ENCODE assay signal across 1 cellular context in genomic region chr2:16546128-16546754, GRCh38.
TF ChIP-seq lines count a peak whose summit lies in the region.

No MANE protein-coding gene starts in this region.

TF ChIP-seq in WTC11, 78 proteins besides CTCF, POLR2A, EP300 and RAD21 (continued from another document):
- TF ChIP-seq USF1 (CRISPR knock-in tag; IDR thresholded peaks at IDR 0.05) = 0 out of 2 replicates have a peak, but pooled peaks have one; percentile 29
- TF ChIP-seq ATF6 (CRISPR knock-in tag; IDR thresholded peaks at IDR 0.05) = no peak
- no peak for TF ChIP-seq ZNF317 (CRISPR knock-in tag; IDR thresholded peaks at IDR 0.05; ENCODE audit: borderline replicate concordance, low read depth)
- no peak for TF ChIP-seq FOXK1 (CRISPR knock-in tag; IDR thresholded peaks at IDR 0.05)
- TF ChIP-seq PREB (CRISPR knock-in tag; IDR thresholded peaks at IDR 0.05; ENCODE audit: borderline replicate concordance) = no peak
- TF ChIP-seq ZBTB21 (CRISPR knock-in tag; IDR thresholded peaks at IDR 0.05; ENCODE audit: borderline replicate concordance) = no peak
- TF ChIP-seq TEAD4 (CRISPR knock-in tag; IDR thresholded peaks at IDR 0.05) = no peak
- TF ChIP-seq PRDM15 (CRISPR knock-in tag; IDR thresholded peaks at IDR 0.05) = no peak
